1 cellular context compared by ENCODE assay signal in the genomic region with DNA sequence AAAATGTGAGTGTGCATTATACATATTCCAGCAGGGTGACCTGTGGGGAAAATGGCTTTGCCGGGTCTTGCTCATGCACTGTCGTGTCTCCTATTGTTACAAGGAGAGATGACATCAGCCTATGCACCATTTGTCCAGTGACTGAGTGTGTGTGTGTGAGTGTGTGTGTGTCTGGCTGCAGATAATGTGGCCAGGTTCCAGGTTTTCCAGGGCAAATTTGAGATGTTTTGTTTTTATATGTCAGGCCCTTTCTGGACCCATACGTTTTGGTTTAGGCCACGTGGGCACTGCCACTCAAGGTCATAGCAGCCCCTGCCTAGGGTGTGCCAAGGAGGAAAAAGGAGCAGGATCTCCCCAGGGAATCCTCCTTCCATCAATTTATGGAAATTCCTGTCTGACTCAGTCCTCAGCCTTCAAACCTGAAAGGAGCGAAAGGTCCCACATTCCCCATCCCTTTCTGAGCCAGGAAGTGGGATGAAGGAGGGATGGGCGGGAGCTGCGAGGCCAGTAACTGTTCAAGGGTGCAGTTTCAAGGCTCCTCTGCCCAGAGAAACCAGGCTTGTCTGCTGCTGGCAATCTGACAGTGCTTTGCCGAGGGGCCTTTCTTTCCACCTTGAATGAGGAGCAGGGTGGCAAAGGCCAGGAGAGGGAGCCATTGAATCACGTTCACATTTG.
TF ChIP-seq lines count a peak whose summit lies in the region.

No MANE protein-coding gene starts in this region.

TF ChIP-seq in A549, 52 proteins besides CTCF, POLR2A, EP300 and RAD21 (continued from another document):
- TF ChIP-seq, protein P1, sequence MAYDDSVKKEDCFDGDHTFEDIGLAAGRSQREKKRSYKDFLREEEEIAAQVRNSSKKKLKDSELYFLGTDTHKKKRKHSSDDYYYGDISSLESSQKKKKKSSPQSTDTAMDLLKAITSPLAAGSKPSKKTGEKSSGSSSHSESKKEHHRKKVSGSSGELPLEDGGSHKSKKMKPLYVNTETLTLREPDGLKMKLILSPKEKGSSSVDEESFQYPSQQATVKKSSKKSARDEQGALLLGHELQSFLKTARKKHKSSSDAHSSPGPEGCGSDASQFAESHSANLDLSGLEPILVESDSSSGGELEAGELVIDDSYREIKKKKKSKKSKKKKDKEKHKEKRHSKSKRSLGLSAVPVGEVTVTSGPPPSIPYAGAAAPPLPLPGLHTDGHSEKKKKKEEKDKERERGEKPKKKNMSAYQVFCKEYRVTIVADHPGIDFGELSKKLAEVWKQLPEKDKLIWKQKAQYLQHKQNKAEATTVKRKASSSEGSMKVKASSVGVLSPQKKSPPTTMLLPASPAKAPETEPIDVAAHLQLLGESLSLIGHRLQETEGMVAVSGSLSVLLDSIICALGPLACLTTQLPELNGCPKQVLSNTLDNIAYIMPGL (CRISPR knock-in tag; IDR thresholded peaks at IDR 0.05; ENCODE audit: borderline replicate concordance), result no peak
- TF ChIP-seq, protein P2, sequence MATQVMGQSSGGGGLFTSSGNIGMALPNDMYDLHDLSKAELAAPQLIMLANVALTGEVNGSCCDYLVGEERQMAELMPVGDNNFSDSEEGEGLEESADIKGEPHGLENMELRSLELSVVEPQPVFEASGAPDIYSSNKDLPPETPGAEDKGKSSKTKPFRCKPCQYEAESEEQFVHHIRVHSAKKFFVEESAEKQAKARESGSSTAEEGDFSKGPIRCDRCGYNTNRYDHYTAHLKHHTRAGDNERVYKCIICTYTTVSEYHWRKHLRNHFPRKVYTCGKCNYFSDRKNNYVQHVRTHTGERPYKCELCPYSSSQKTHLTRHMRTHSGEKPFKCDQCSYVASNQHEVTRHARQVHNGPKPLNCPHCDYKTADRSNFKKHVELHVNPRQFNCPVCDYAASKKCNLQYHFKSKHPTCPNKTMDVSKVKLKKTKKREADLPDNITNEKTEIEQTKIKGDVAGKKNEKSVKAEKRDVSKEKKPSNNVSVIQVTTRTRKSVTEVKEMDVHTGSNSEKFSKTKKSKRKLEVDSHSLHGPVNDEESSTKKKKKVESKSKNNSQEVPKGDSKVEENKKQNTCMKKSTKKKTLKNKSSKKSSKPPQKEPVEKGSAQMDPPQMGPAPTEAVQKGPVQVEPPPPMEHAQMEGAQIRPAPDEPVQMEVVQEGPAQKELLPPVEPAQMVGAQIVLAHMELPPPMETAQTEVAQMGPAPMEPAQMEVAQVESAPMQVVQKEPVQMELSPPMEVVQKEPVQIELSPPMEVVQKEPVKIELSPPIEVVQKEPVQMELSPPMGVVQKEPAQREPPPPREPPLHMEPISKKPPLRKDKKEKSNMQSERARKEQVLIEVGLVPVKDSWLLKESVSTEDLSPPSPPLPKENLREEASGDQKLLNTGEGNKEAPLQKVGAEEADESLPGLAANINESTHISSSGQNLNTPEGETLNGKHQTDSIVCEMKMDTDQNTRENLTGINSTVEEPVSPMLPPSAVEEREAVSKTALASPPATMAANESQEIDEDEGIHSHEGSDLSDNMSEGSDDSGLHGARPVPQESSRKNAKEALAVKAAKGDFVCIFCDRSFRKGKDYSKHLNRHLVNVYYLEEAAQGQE (IDR thresholded peaks at IDR 0.05), result no peak
- TF ChIP-seq ZSCAN20 (CRISPR knock-in tag; IDR thresholded peaks at IDR 0.05), result no peak
- TF ChIP-seq, protein P3, sequence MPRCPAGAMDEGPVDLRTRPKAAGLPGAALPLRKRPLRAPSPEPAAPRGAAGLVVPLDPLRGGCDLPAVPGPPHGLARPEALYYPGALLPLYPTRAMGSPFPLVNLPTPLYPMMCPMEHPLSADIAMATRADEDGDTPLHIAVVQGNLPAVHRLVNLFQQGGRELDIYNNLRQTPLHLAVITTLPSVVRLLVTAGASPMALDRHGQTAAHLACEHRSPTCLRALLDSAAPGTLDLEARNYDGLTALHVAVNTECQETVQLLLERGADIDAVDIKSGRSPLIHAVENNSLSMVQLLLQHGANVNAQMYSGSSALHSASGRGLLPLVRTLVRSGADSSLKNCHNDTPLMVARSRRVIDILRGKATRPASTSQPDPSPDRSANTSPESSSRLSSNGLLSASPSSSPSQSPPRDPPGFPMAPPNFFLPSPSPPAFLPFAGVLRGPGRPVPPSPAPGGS (IDR thresholded peaks at IDR 0.05), result no peak
- no peak for TF ChIP-seq HDAC2 (IDR thresholded peaks at IDR 0.05)
- TF ChIP-seq, protein P4, sequence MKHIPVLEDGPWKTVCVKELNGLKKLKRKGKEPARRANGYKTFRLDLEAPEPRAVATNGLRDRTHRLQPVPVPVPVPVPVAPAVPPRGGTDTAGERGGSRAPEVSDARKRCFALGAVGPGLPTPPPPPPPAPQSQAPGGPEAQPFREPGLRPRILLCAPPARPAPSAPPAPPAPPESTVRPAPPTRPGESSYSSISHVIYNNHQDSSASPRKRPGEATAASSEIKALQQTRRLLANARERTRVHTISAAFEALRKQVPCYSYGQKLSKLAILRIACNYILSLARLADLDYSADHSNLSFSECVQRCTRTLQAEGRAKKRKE (CRISPR knock-in tag; IDR thresholded peaks at IDR 0.05; ENCODE audit: low read depth), result no peak
- peak; percentile 39; the same call in 1 of the 2 replicates for TF ChIP-seq GATA3 (IDR thresholded peaks at IDR 0.05; ENCODE audit: borderline replicate concordance)
- TF ChIP-seq HOXB5 (CRISPR knock-in tag; IDR thresholded peaks at IDR 0.05), result no peak
- TF ChIP-seq FOSL2 (IDR thresholded peaks at IDR 0.05), result no peak
- no peak for TF ChIP-seq FOSL2 (CRISPR knock-in tag; IDR thresholded peaks at IDR 0.05)
- TF ChIP-seq HEYL (CRISPR knock-in tag; IDR thresholded peaks at IDR 0.05), result no peak
- TF ChIP-seq SREBF2 (IDR thresholded peaks at IDR 0.05), result no peak
- TF ChIP-seq TFCP2L1 (CRISPR knock-in tag; IDR thresholded peaks at IDR 0.05), result no peak
- TF ChIP-seq ZC3H11A (IDR thresholded peaks at IDR 0.05), result no peak
- TF ChIP-seq NFE2L2 (conservative IDR thresholded peaks at IDR 0.05; ENCODE audit: low read length), result no peak
- TF ChIP-seq JUN (IDR thresholded peaks at IDR 0.05), result no peak; a peak in 1 of 5 replicates
- TF ChIP-seq CEBPB (IDR thresholded peaks at IDR 0.05), result no peak
- TF ChIP-seq MYC (IDR thresholded peaks at IDR 0.05; ENCODE audit: borderline replicate concordance, low read length), result no peak
- TF ChIP-seq JUNB (IDR thresholded peaks at IDR 0.05), result peak; percentile 25; the same call in 1 of the 2 replicates
- no peak for TF ChIP-seq POLR2AphosphoS2 (conservative IDR thresholded peaks at IDR 0.05; ENCODE audit: low read length)
- TF ChIP-seq, protein P5, sequence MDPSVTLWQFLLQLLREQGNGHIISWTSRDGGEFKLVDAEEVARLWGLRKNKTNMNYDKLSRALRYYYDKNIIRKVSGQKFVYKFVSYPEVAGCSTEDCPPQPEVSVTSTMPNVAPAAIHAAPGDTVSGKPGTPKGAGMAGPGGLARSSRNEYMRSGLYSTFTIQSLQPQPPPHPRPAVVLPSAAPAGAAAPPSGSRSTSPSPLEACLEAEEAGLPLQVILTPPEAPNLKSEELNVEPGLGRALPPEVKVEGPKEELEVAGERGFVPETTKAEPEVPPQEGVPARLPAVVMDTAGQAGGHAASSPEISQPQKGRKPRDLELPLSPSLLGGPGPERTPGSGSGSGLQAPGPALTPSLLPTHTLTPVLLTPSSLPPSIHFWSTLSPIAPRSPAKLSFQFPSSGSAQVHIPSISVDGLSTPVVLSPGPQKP (IDR thresholded peaks at IDR 0.05; ENCODE audit: low read depth, low read length), result no peak
